30 cellular contexts compared by ENCODE assay signal in the genomic region with DNA sequence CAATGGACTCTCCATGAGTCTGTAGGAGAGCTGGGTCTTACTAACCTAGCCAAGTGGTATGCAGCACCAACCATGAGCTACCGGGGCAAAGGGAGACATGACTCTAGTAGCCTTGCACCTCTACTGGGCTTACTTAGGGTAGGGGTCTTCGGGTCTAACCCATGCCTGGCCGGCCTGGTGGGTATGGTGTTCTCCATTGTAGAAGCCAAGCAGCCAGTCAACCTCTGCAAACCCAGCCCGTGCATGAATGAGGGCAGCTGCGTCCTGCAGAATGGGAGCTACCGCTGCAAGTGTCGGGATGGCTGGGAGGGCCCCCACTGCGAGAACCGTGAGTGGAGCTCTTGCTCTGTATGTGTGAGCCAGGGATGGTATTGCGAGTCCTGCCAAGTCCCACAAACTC. TPM values are rescaled to one million over a fixed set of nuclear protein-coding genes. Genes with fewer than 3 reads are reported as not detected.
"Had no signal": no experiment of that assay in that cellular context is flagged by ENCODE, and none has a peak within 500 bp of the region (broad histone marks: within the 10 kb centered on the region; RNA-seq: fewer than 3 reads in every experiment).

No MANE protein-coding gene starts in this region.

- H3K9me3 ChIP-seq: colonic mucosa had no signal

- H3K27ac Mint-ChIP-seq: activated B cell treated with CpG ODN at 0.5 μM for 24 hours; activated CD8-positive, alpha-beta T cell treated with anti-CD3 and anti-CD28 coated beads for 36 hours; activated naive CD4-positive, alpha-beta T cell treated with anti-CD3 and anti-CD28 coated beads, Interleukin-2, amount 10 ng/mL, durations not matched to agents 7 days and 5 days; activated T-helper 17 cell treated with anti-CD3 and anti-CD28 coated beads, Interleukin-2, amount 50 U/mL, for 72 hours; T-cell; T-helper 1 cell treated with Interleukin-12 subunit alpha and Interleukin-12 subunit beta and Interleukin-4 antibody, amounts not matched to agents 30 μg/mL and 1 μg/mL, for 36 hours had no signal

- H3K4me1 Mint-ChIP-seq: activated B cell treated with CpG ODN at 0.5 μM for 24 hours; activated naive CD4-positive, alpha-beta T cell treated with anti-CD3 and anti-CD28 coated beads, Interleukin-2, amount 10 ng/mL, durations not matched to agents 7 days and 5 days; activated T-helper 17 cell treated with anti-CD3 and anti-CD28 coated beads, Interleukin-2, amount 50 U/mL, for 72 hours; T-cell had no signal

- H3K27me3 Mint-ChIP-seq: activated B cell treated with CpG ODN at 0.5 μM for 24 hours; activated CD8-positive, alpha-beta T cell treated with anti-CD3 and anti-CD28 coated beads for 36 hours; activated T-helper 17 cell treated with anti-CD3 and anti-CD28 coated beads, Interleukin-2, amount 50 U/mL, for 72 hours had no signal

- H3K27ac ChIP-seq: brain microvascular endothelial cell, colonic mucosa, epithelial cell of prostate, esophagus squamous epithelium, gastroesophageal sphincter, WERI-Rb-1 had no signal

- H3K36me3 ChIP-seq: brain microvascular endothelial cell, colonic mucosa, WERI-Rb-1 had no signal

- DNase-seq: activated B cell treated with CpG ODN at 0.5 μM for 24 hours; activated CD4-positive, alpha-beta T cell treated with anti-CD3 and anti-CD28 coated beads for 48 hours; activated CD4-positive, alpha-beta T cell treated with anti-CD3 and anti-CD28 coated beads, Interleukin-2, amount 50 U/mL, for 1 hour; activated CD4-positive, alpha-beta T cell treated with anti-CD3 and anti-CD28 coated beads, Interleukin-2, amount 50 U/mL, for 48 hours; activated CD8-positive, alpha-beta memory T cell treated with anti-CD3 and anti-CD28 coated beads for 24 hours; activated CD8-positive, alpha-beta T cell treated with anti-CD3 and anti-CD28 coated beads for 36 hours; activated gamma-delta T cell; activated naive CD4-positive, alpha-beta T cell; activated naive CD4-positive, alpha-beta T cell treated with anti-CD3 and anti-CD28 coated beads, Interleukin-2, amount 10 ng/mL, durations not matched to agents 7 days and 5 days; activated T-cell treated with anti-CD3 and anti-CD28 coated beads, Interleukin-2, amount 50 U/mL, for 4 hours; amniotic stem cell; anterior cingulate cortex; brain microvascular endothelial cell; caudate nucleus; colonic mucosa; effector CD8-positive, alpha-beta T cell; esophagus squamous epithelium; foreskin melanocyte; SW 1271; T-cell; T1000; WERI-Rb-1 had no signal

- H3K4me3 ChIP-seq: colonic mucosa, esophagus squamous epithelium, gastroesophageal sphincter had no signal

- H3K4me3 Mint-ChIP-seq: activated B cell treated with CpG ODN at 0.5 μM for 24 hours; activated CD8-positive, alpha-beta T cell treated with anti-CD3 and anti-CD28 coated beads for 36 hours; activated naive CD4-positive, alpha-beta T cell treated with anti-CD3 and anti-CD28 coated beads, Interleukin-2, amount 10 ng/mL, durations not matched to agents 7 days and 5 days; activated T-cell treated with anti-CD3 and anti-CD28 coated beads, Interleukin-2, amount 50 U/mL, for 4 hours; activated T-helper 17 cell treated with anti-CD3 and anti-CD28 coated beads, Interleukin-2, amount 50 U/mL, for 72 hours; T-cell; T-helper 1 cell treated with Interleukin-12 subunit alpha and Interleukin-12 subunit beta and Interleukin-4 antibody, amounts not matched to agents 30 μg/mL and 1 μg/mL, for 36 hours had no signal

- H3K36me3 Mint-ChIP-seq: activated naive CD4-positive, alpha-beta T cell treated with anti-CD3 and anti-CD28 coated beads, Interleukin-2, amount 10 ng/mL, durations not matched to agents 7 days and 5 days had no signal

- H3K4me1 ChIP-seq: colonic mucosa, gastroesophageal sphincter had no signal

- H3K27me3 ChIP-seq: brain microvascular endothelial cell, colonic mucosa, esophagus squamous epithelium, gastroesophageal sphincter had no signal

RNA-seq across cellular contexts. Expression of a gene that starts 51.0 kb away (rescaled TPM):
- total RNA-seq: activated B cell treated with CpG ODN at 0.5 μM for 24 hours; activated CD8-positive, alpha-beta T cell treated with anti-CD3 and anti-CD28 coated beads for 36 hours; activated T-cell treated with anti-CD3 and anti-CD28 coated beads, Interleukin-2, amount 50 U/mL, for 4 hours; activated T-helper 17 cell treated with anti-CD3 and anti-CD28 coated beads, Interleukin-2, amount 50 U/mL, for 72 hours; dermis microvascular lymphatic vessel endothelial cell; endothelial cell of umbilical vein; glomerular endothelial cell; T-cell; T-helper 2 cell treated with Interferon-gamma antibody and Interleukin-4, amounts not matched to agents 100 ng/mL and 5 ng/mL, for 36 hours had no signal
- polyA plus RNA-seq: endothelial cell of umbilical vein had no signal
